Comparison of ENCODE assay signal across 8 cellular contexts in the genomic region with DNA sequence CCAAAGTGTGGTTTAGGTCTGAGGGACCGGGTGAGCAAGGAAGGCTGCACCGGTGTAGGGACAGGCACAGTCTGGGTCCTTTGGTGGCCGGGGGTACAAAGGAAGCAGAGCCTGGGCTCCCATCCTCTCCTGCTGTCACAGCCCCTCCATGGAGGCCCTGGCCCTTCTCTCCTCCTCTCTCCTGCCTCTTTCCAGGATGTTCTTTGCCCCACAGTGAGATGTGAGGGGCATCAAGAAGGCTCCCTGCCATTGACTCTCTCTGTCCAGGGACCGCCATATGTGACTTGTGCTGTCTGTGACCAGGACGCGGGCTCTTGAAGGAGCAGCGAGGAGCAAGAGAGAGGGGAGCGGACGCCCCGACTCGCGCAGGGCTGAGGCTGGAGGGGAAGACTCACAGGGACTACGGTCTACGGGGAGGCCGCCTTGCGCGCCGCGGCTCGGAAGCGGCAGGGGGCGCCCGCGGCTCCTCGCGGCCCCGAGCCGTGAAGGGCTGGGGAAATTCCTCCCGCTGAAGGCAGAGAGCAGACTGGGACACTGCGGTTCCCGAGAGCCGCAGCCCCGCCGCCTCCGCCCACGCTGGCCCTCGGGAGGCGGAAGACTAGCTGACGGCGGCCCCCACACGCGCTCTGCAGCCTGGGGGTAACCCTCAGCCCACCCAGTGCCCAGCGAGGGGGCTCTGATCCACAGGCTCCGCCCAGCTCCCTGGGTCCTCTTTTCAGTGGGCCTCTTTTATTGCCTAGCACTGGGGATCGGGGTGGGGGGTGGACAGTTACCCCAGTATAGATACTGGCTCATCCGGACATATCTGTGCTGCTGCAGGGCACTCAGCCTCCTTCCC. TPM values are rescaled to one million over a fixed set of nuclear protein-coding genes. Genes with fewer than 3 reads are reported as not detected.
DNase-seq lines count a peak whose midpoint lies in the region; ATAC-seq, FAIRE-seq and TF ChIP-seq lines count a peak whose summit lies in the region.

No MANE protein-coding gene starts in this region.

- H3K36me3 Mint-ChIP-seq in WTC11, result peaks cover 4% of the 10 kb centered on the region

- no peaks in the 10 kb centered on the region for H3K36me3 ChIP-seq in kidney (ENCODE audit: control insufficient read depth in 1 of 2, insufficient read depth in 2 of 2, low read length in 2 of 2)

- peaks cover 8% of the 10 kb centered on the region for H3K4me1 Mint-ChIP-seq in WTC11

- H3K27ac Mint-ChIP-seq in WTC11, result no peak overlapping the region

- FAIRE-seq in A549 (lab: Jason Lieb, UNC), result no peak
- FAIRE-seq in kidney (lab: Jason Lieb, UNC), result no peak

- TF ChIP-seq CTCF in A549 (IDR thresholded peaks at IDR 0.05) (peak; percentile 75), WTC11 (IDR thresholded peaks at IDR 0.05) (peak; percentile 74), kidney (IDR thresholded peaks at IDR 0.05; ENCODE audit: borderline replicate concordance, extremely low read depth, insufficient read depth) (peak; percentile 90)

- peak; percentile 98 to 100 for ATAC-seq in A549
- peak; percentile 99 for ATAC-seq in GM18511 (IDR thresholded peaks at IDR 0.05; ENCODE audit: unreplicated experiment)
- peak; percentile 97 for ATAC-seq in HG03045 (IDR thresholded peaks at IDR 0.05; ENCODE audit: unreplicated experiment)
- ATAC-seq in WTC11, result peak; percentile 95

- H3K9ac ChIP-seq in kidney (ENCODE audit: low read length in 2 of 2), result peak overlapping the region; percentile 29 to 75

- H3K9me3 Mint-ChIP-seq in WTC11, result peaks cover 5% of the 10 kb centered on the region

- CTCF ChIA-PET in A549 (lab: Yijun Ruan, JAX) (interaction anchor here (0.6 to 7.9 kb wide), 16 partner anchors 9 to 347 kb away, joined by 3 to 73 read pairs (median 3); no protein-coding TSS in a partner anchor), WTC11 (lab: Charles Lee) (interaction anchor here (0.6 to 3.3 kb wide), 7 partner anchors 12 to 342 kb away, joined by 3 to 14 read pairs (median 3); no protein-coding TSS in a partner anchor)

- H3K4me3 ChIP-seq in A549 (peak overlapping the region; percentile 43), kidney (ENCODE audit: low read length in 2 of 2) (peak overlapping the region; percentile 49 to 54)

- WGBS in A549 (ENCODE audit: missing lambda C conversion rate), result 40% methylated on average over 6 of the region's 46 CpGs

- intact Hi-C loops in kidney (cut with DNase I), result no loop called here

- peak overlapping the region; percentile 79 for H3K4me2 ChIP-seq in A549

- TF ChIP-seq POLR2A in A549 (IDR thresholded peaks at IDR 0.05; ENCODE audit: low read length), result peak; percentile 21; the same call in 1 of the 2 replicates

- TF ChIP-seq EP300 in A549 (IDR thresholded peaks at IDR 0.05), result no peak

- H3K4me3 Mint-ChIP-seq in WTC11, result peak overlapping the region; percentile 63

- H3K9me3 ChIP-seq in A549 (no peaks in the 10 kb centered on the region), kidney (ENCODE audit: control insufficient read depth in 1 of 2, low read length in 2 of 2) (no peaks in the 10 kb centered on the region)

- peaks cover 10% of the 10 kb centered on the region for H3K4me1 ChIP-seq in A549
- H3K4me1 ChIP-seq in kidney (ENCODE audit: control insufficient read depth in 1 of 2, insufficient read depth in 1 of 2, low read depth in 1 of 2, low read length in 2 of 2), result peaks cover 14 to 19% of the 10 kb centered on the region in 2 donors

- TF ChIP-seq RAD21 in A549 (conservative IDR thresholded peaks at IDR 0.05 in 1 of 2, IDR thresholded peaks at IDR 0.05 in 1 of 2), result peak; percentile 44 to 69

- H3K27ac ChIP-seq in A549 (peak overlapping the region; percentile 80 to 93), kidney (ENCODE audit: low read depth in 2 of 2, low read length in 2 of 2) (peak overlapping the region; percentile 80 to 82)

- peaks cover 23% of the 10 kb centered on the region for H3K27me3 Mint-ChIP-seq in WTC11 (ENCODE audit: low read depth)

- DNase-seq in A549 (ENCODE audit: low read depth in 1 of 2, low spot score in 1 of 2), result peak; percentile 54 to 77
- peak; percentile 43 for DNase-seq in NCI-H2107 treated with DMSO at 0.1 percent for 48 hours (lab: John Stamatoyannopoulos, UW; ENCODE audit: unreplicated experiment)
- DNase-seq in WTC11 (ENCODE audit: low spot score), result peak; percentile 78
- peak; percentile 75 for DNase-seq in central memory CD4-positive, alpha-beta T cell
- peak; percentile 92 for DNase-seq in kidney
- DNase-seq in stimulated activated CD4-positive, alpha-beta T cell treated with anti-CD3 and anti-CD28 coated beads, Interleukin-15, amount 100 ng/mL, for 48 hours (ENCODE audit: low read depth in 2 of 2), result peak; percentile 51 to 71

- POLR2A ChIA-PET in A549 (lab: Yijun Ruan, JAX) (no interaction called here), WTC11 (lab: Charles Lee) (no interaction called here)

TF ChIP-seq in A549, 52 proteins besides CTCF, POLR2A, EP300 and RAD21:
- TF ChIP-seq SREBF2 (IDR thresholded peaks at IDR 0.05), result no peak
- no peak for TF ChIP-seq RNF2 (IDR thresholded peaks at IDR 0.05; ENCODE audit: borderline replicate concordance, low read depth)
- TF ChIP-seq SMC3 (IDR thresholded peaks at IDR 0.05), result peak; percentile 78
- no peak for TF ChIP-seq EHMT2 (IDR thresholded peaks at IDR 0.05; ENCODE audit: low read depth)
- no peak for TF ChIP-seq CHD2 (IDR thresholded peaks at IDR 0.05; ENCODE audit: low read length, partially characterized antibody)

TF ChIP-seq in WTC11, 78 proteins besides CTCF, POLR2A, EP300 and RAD21:
- 0 out of 2 replicates have a peak, but pooled peaks have one; percentile 13 for TF ChIP-seq ZNF416 (CRISPR knock-in tag; IDR thresholded peaks at IDR 0.05)
- TF ChIP-seq, protein P1, sequence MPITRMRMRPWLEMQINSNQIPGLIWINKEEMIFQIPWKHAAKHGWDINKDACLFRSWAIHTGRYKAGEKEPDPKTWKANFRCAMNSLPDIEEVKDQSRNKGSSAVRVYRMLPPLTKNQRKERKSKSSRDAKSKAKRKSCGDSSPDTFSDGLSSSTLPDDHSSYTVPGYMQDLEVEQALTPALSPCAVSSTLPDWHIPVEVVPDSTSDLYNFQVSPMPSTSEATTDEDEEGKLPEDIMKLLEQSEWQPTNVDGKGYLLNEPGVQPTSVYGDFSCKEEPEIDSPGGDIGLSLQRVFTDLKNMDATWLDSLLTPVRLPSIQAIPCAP (CRISPR knock-in tag; IDR thresholded peaks at IDR 0.05), result no peak
- TF ChIP-seq, protein P2, sequence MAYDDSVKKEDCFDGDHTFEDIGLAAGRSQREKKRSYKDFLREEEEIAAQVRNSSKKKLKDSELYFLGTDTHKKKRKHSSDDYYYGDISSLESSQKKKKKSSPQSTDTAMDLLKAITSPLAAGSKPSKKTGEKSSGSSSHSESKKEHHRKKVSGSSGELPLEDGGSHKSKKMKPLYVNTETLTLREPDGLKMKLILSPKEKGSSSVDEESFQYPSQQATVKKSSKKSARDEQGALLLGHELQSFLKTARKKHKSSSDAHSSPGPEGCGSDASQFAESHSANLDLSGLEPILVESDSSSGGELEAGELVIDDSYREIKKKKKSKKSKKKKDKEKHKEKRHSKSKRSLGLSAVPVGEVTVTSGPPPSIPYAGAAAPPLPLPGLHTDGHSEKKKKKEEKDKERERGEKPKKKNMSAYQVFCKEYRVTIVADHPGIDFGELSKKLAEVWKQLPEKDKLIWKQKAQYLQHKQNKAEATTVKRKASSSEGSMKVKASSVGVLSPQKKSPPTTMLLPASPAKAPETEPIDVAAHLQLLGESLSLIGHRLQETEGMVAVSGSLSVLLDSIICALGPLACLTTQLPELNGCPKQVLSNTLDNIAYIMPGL (CRISPR knock-in tag; IDR thresholded peaks at IDR 0.05), result peak; percentile 90
- no peak for TF ChIP-seq NFYB (CRISPR knock-in tag; conservative IDR thresholded peaks at IDR 0.05; ENCODE audit: low read depth)
- TF ChIP-seq, protein P3, sequence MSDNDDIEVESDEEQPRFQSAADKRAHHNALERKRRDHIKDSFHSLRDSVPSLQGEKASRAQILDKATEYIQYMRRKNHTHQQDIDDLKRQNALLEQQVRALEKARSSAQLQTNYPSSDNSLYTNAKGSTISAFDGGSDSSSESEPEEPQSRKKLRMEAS (CRISPR knock-in tag; IDR thresholded peaks at IDR 0.05), result 0 out of 2 replicates have a peak, but pooled peaks have one; percentile 26

RNA-seq across cellular contexts. Expression of a gene that starts 40.8 kb away (rescaled TPM):
- polyA plus RNA-seq in A549 (2011; rRNA removed) (0.09 and 0.30 TPM in 2 replicates), A549 (2017; fragmentation: RNase III; extraction: RNeasy Plus Mini Kit Qiagen cat#74134 plus additional on column Dnase treatment) (0.03 TPM in 2 of 3 replicates, not detected in the other), kidney (ENCODE audit: insufficient read depth, low read depth, low replicate concordance) (0.24 TPM)
- 0.01 TPM in 1 of 2 replicates, not detected in the other for polyA plus RNA-seq in A549 (2012; cell fraction: cytosol; rRNA removed)
- polyA plus RNA-seq in A549 (2012; cell fraction: nucleus; rRNA removed), result 0.04 TPM in 1 of 2 replicates, not detected in the other
- polyA minus RNA-seq in A549 (2011; rRNA and poly(A)+ RNA removed), result 0.21 TPM in 1 of 2 replicates, not detected in the other
- total RNA-seq in WTC11 (2021) (not detected in 3 replicates), kidney (2.9 TPM)

Comparison
In these comparisons a context has a peak if more than half of its experiments do, and no peak if none do; other contexts are left out.
1. Peak in every context shown above with its lines: DNase-seq, ATAC-seq, H3K4me3 ChIP-seq and H3K27ac ChIP-seq.